Comparison of ENCODE assay signal across 1 cellular context in the genomic region with DNA sequence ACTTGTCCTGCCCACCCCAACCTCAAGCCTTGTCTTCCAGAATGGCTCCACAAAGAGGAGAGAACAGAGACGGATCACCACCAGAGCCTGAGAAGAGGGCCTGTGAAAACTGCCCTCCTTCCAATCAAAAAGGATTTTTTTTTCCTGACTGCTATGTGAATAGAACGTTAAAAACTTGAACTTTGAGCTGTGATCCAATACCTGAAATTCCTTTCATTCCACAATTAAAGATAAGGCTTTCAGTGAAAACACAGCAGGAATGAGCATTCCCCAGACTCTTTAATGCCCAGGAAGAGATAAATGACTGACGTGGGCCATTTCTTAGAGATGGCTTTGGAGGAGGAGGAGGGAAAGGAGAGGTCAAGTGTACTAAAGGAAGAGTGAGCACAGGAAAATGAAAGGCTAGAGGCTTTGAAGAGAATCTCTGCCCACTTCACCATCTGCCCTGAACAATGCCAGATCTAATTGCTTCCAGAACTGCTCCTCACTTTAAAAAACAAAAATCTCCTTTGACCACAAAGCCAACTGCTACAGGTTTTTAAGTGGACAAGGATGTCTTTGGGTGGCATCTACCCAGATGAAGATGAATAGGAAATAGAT.
TF ChIP-seq lines count a peak whose summit lies in the region.

No MANE protein-coding gene starts in this region.

TF ChIP-seq in HepG2, 621 proteins besides CTCF, POLR2A, EP300 and RAD21 (continued from another document and continues in another):
- TF ChIP-seq ZSCAN21 (CRISPR knock-in tag; IDR thresholded peaks at IDR 0.05; ENCODE audit: borderline replicate concordance), result no peak
- no peak for TF ChIP-seq MAFG (CRISPR knock-in tag; IDR thresholded peaks at IDR 0.05)
- TF ChIP-seq, protein P1, sequence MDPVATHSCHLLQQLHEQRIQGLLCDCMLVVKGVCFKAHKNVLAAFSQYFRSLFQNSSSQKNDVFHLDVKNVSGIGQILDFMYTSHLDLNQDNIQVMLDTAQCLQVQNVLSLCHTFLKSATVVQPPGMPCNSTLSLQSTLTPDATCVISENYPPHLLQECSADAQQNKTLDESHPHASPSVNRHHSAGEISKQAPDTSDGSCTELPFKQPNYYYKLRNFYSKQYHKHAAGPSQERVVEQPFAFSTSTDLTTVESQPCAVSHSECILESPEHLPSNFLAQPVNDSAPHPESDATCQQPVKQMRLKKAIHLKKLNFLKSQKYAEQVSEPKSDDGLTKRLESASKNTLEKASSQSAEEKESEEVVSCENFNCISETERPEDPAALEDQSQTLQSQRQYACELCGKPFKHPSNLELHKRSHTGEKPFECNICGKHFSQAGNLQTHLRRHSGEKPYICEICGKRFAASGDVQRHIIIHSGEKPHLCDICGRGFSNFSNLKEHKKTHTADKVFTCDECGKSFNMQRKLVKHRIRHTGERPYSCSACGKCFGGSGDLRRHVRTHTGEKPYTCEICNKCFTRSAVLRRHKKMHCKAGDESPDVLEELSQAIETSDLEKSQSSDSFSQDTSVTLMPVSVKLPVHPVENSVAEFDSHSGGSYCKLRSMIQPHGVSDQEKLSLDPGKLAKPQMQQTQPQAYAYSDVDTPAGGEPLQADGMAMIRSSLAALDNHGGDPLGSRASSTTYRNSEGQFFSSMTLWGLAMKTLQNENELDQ (CRISPR knock-in tag; IDR thresholded peaks at IDR 0.05; ENCODE audit: borderline replicate concordance), result no peak
- no peak for TF ChIP-seq ZNF792 (CRISPR knock-in tag; IDR thresholded peaks at IDR 0.05)
- TF ChIP-seq ZNF225 (CRISPR knock-in tag; IDR thresholded peaks at IDR 0.05), result no peak
- no peak for TF ChIP-seq MED13 (CRISPR knock-in tag; IDR thresholded peaks at IDR 0.05)
- TF ChIP-seq ZNF337 (CRISPR knock-in tag; IDR thresholded peaks at IDR 0.05; ENCODE audit: borderline replicate concordance, low read depth), result peak; percentile 23; the same call in 1 of the 2 replicates
- peak; percentile 87 for TF ChIP-seq ZEB1 (IDR thresholded peaks at IDR 0.05; ENCODE audit: insufficient replicate concordance, low read depth)
- TF ChIP-seq WIZ (CRISPR knock-in tag; IDR thresholded peaks at IDR 0.05), result no peak
- TF ChIP-seq MAFK (conservative IDR thresholded peaks at IDR 0.05 in 1 of 2, IDR thresholded peaks at IDR 0.05 in 1 of 2; ENCODE audit: low read length in 2 of 2), result no peak
- no peak for TF ChIP-seq ZNF746 (CRISPR knock-in tag; IDR thresholded peaks at IDR 0.05)
- no peak for TF ChIP-seq ZNF292 (CRISPR knock-in tag; IDR thresholded peaks at IDR 0.05; ENCODE audit: borderline replicate concordance, low read depth)
- TF ChIP-seq SP4 (CRISPR knock-in tag; IDR thresholded peaks at IDR 0.05), result no peak
- TF ChIP-seq, protein P2, sequence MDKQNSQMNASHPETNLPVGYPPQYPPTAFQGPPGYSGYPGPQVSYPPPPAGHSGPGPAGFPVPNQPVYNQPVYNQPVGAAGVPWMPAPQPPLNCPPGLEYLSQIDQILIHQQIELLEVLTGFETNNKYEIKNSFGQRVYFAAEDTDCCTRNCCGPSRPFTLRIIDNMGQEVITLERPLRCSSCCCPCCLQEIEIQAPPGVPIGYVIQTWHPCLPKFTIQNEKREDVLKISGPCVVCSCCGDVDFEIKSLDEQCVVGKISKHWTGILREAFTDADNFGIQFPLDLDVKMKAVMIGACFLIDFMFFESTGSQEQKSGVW (CRISPR knock-in tag; IDR thresholded peaks at IDR 0.05; ENCODE audit: borderline replicate concordance), result no peak
- TF ChIP-seq ZC3H13 (CRISPR knock-in tag; IDR thresholded peaks at IDR 0.05), result no peak
- TF ChIP-seq, protein P3, sequence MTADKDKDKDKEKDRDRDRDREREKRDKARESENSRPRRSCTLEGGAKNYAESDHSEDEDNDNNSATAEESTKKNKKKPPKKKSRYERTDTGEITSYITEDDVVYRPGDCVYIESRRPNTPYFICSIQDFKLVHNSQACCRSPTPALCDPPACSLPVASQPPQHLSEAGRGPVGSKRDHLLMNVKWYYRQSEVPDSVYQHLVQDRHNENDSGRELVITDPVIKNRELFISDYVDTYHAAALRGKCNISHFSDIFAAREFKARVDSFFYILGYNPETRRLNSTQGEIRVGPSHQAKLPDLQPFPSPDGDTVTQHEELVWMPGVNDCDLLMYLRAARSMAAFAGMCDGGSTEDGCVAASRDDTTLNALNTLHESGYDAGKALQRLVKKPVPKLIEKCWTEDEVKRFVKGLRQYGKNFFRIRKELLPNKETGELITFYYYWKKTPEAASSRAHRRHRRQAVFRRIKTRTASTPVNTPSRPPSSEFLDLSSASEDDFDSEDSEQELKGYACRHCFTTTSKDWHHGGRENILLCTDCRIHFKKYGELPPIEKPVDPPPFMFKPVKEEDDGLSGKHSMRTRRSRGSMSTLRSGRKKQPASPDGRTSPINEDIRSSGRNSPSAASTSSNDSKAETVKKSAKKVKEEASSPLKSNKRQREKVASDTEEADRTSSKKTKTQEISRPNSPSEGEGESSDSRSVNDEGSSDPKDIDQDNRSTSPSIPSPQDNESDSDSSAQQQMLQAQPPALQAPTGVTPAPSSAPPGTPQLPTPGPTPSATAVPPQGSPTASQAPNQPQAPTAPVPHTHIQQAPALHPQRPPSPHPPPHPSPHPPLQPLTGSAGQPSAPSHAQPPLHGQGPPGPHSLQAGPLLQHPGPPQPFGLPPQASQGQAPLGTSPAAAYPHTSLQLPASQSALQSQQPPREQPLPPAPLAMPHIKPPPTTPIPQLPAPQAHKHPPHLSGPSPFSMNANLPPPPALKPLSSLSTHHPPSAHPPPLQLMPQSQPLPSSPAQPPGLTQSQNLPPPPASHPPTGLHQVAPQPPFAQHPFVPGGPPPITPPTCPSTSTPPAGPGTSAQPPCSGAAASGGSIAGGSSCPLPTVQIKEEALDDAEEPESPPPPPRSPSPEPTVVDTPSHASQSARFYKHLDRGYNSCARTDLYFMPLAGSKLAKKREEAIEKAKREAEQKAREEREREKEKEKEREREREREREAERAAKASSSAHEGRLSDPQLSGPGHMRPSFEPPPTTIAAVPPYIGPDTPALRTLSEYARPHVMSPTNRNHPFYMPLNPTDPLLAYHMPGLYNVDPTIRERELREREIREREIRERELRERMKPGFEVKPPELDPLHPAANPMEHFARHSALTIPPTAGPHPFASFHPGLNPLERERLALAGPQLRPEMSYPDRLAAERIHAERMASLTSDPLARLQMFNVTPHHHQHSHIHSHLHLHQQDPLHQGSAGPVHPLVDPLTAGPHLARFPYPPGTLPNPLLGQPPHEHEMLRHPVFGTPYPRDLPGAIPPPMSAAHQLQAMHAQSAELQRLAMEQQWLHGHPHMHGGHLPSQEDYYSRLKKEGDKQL (CRISPR knock-in tag; IDR thresholded peaks at IDR 0.05; ENCODE audit: low read depth), result 0 out of 2 replicates have a peak, but pooled peaks have one; percentile 27
- TF ChIP-seq, protein P4, sequence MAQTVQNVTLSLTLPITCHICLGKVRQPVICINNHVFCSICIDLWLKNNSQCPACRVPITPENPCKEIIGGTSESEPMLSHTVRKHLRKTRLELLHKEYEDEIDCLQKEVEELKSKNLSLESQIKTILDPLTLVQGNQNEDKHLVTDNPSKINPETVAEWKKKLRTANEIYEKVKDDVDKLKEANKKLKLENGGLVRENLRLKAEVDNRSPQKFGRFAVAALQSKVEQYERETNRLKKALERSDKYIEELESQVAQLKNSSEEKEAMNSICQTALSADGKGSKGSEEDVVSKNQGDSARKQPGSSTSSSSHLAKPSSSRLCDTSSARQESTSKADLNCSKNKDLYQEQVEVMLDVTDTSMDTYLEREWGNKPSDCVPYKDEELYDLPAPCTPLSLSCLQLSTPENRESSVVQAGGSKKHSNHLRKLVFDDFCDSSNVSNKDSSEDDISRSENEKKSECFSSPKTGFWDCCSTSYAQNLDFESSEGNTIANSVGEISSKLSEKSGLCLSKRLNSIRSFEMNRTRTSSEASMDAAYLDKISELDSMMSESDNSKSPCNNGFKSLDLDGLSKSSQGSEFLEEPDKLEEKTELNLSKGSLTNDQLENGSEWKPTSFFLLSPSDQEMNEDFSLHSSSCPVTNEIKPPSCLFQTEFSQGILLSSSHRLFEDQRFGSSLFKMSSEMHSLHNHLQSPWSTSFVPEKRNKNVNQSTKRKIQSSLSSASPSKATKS (CRISPR knock-in tag; IDR thresholded peaks at IDR 0.05), result no peak
- TF ChIP-seq ZNF530 (CRISPR knock-in tag; IDR thresholded peaks at IDR 0.05; ENCODE audit: low read depth), result no peak
- TF ChIP-seq ZNF44 (CRISPR knock-in tag; IDR thresholded peaks at IDR 0.05), result no peak
- no peak for TF ChIP-seq POLR2AphosphoS5 (IDR thresholded peaks at IDR 0.05; ENCODE audit: low read depth, low read length)
- no peak for TF ChIP-seq CHD4 (IDR thresholded peaks at IDR 0.05; ENCODE audit: borderline replicate concordance, low read length)
- no peak for TF ChIP-seq KMT2A (CRISPR knock-in tag; IDR thresholded peaks at IDR 0.05)
- TF ChIP-seq, protein P5, sequence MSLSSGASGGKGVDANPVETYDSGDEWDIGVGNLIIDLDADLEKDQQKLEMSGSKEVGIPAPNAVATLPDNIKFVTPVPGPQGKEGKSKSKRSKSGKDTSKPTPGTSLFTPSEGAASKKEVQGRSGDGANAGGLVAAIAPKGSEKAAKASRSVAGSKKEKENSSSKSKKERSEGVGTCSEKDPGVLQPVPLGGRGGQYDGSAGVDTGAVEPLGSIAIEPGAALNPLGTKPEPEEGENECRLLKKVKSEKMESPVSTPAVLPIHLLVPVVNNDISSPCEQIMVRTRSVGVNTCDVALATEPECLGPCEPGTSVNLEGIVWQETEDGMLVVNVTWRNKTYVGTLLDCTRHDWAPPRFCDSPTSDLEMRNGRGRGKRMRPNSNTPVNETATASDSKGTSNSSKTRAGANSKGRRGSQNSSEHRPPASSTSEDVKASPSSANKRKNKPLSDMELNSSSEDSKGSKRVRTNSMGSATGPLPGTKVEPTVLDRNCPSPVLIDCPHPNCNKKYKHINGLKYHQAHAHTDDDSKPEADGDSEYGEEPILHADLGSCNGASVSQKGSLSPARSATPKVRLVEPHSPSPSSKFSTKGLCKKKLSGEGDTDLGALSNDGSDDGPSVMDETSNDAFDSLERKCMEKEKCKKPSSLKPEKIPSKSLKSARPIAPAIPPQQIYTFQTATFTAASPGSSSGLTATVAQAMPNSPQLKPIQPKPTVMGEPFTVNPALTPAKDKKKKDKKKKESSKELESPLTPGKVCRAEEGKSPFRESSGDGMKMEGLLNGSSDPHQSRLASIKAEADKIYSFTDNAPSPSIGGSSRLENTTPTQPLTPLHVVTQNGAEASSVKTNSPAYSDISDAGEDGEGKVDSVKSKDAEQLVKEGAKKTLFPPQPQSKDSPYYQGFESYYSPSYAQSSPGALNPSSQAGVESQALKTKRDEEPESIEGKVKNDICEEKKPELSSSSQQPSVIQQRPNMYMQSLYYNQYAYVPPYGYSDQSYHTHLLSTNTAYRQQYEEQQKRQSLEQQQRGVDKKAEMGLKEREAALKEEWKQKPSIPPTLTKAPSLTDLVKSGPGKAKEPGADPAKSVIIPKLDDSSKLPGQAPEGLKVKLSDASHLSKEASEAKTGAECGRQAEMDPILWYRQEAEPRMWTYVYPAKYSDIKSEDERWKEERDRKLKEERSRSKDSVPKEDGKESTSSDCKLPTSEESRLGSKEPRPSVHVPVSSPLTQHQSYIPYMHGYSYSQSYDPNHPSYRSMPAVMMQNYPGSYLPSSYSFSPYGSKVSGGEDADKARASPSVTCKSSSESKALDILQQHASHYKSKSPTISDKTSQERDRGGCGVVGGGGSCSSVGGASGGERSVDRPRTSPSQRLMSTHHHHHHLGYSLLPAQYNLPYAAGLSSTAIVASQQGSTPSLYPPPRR (CRISPR knock-in tag; IDR thresholded peaks at IDR 0.05; ENCODE audit: borderline replicate concordance), result peak; percentile 53; the same call in 1 of the 2 replicates
- TF ChIP-seq MEIS1 (CRISPR knock-in tag; IDR thresholded peaks at IDR 0.05; ENCODE audit: borderline replicate concordance), result no peak
- peak; percentile 65 for TF ChIP-seq FOXO1 (CRISPR knock-in tag; IDR thresholded peaks at IDR 0.05)
- TF ChIP-seq SRSF1 (optimal IDR thresholded peaks at IDR 0.05; ENCODE audit: low read depth, low read length), result no peak
- TF ChIP-seq ZNF432 (CRISPR knock-in tag; IDR thresholded peaks at IDR 0.05; ENCODE audit: borderline replicate concordance), result no peak
- TF ChIP-seq KDM2A (CRISPR knock-in tag; IDR thresholded peaks at IDR 0.05; ENCODE audit: borderline replicate concordance, low read depth), result no peak
- TF ChIP-seq NCOR1 (IDR thresholded peaks at IDR 0.05; ENCODE audit: borderline replicate concordance, low read length), result peak; percentile 87; the same call in 1 of the 2 replicates
- TF ChIP-seq, protein P6, sequence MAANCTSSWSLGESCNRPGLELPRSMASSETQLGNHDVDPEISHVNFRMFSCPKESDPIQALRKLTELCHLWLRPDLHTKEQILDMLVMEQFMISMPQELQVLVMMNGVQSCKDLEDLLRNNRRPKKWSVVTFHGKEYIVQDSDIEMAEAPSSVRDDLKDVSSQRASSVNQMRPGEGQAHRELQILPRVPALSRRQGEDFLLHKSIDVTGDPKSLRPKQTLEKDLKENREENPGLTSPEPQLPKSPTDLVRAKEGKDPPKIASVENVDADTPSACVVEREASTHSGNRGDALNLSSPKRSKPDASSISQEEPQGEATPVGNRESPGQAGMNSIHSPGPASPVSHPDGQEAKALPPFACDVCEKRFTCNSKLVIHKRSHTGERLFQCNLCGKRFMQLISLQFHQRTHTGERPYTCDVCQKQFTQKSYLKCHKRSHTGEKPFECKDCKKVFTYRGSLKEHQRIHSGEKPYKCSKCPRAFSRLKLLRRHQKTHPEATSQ (CRISPR knock-in tag; IDR thresholded peaks at IDR 0.05; ENCODE audit: borderline replicate concordance), result no peak
- TF ChIP-seq, protein P7, sequence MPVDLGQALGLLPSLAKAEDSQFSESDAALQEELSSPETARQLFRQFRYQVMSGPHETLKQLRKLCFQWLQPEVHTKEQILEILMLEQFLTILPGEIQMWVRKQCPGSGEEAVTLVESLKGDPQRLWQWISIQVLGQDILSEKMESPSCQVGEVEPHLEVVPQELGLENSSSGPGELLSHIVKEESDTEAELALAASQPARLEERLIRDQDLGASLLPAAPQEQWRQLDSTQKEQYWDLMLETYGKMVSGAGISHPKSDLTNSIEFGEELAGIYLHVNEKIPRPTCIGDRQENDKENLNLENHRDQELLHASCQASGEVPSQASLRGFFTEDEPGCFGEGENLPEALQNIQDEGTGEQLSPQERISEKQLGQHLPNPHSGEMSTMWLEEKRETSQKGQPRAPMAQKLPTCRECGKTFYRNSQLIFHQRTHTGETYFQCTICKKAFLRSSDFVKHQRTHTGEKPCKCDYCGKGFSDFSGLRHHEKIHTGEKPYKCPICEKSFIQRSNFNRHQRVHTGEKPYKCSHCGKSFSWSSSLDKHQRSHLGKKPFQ (CRISPR knock-in tag; IDR thresholded peaks at IDR 0.05; ENCODE audit: insufficient replicate concordance), result peak; percentile 33
